In genomic region chr4:1164444-1164843, GRCh38 we compare ENCODE assay signal across 28 cellular contexts. TPM values are rescaled to one million over a fixed set of nuclear protein-coding genes. Genes with fewer than 3 reads are reported as not detected.
"Had no signal": no experiment of that assay in that cellular context is flagged by ENCODE, and none has a peak within 500 bp of the region (broad histone marks: within the 10 kb centered on the region; RNA-seq: fewer than 3 reads in every experiment).

No MANE protein-coding gene starts in this region.

- DNase-seq: activated CD4-positive, alpha-beta memory T cell treated with anti-CD3 and anti-CD28 coated beads for 36 hours; activated CD4-positive, alpha-beta T cell treated with anti-CD3 and anti-CD28 coated beads for 1 hour; activated CD4-positive, alpha-beta T cell treated with anti-CD3 and anti-CD28 coated beads, Interleukin-2, amount 10 ng/mL, durations not matched to agents 24 days and 14 days; activated CD8-positive, alpha-beta memory T cell treated with anti-CD3 and anti-CD28 coated beads for 24 hours; activated effector memory CD4-positive, alpha-beta T cell treated with anti-CD3 and anti-CD28 coated beads, Interleukin-2, amount 50 U/mL, for 16 hours; activated naive CD4-positive, alpha-beta T cell treated with Interleukin-2 at 50 U/mL for 16 hours; activated naive CD8-positive, alpha-beta T cell treated with anti-CD3 and anti-CD28 coated beads, Interleukin-2, amount 50 U/mL, for 24 hours; amniotic stem cell; body of pancreas; MG63; MV-4-11; NCI-H1105; NCI-H1436; NCI-H1694 treated with DMSO at 0.1 percent for 48 hours; NCI-H2029 treated with DMSO at 0.1 percent for 48 hours; NCI-H510A treated with DMSO at 0.1 percent for 48 hours; Peyer's patch; SHP77; SW 1271 had no signal

- H3K4me3 ChIP-seq: ascending aorta, body of pancreas, MG63, Peyer's patch, SJSA1 had no signal

- H3K36me3 Mint-ChIP-seq: activated CD4-positive, alpha-beta memory T cell treated with anti-CD3 and anti-CD28 coated beads for 36 hours; activated naive CD4-positive, alpha-beta T cell treated with anti-CD3 and anti-CD28 coated beads, Interleukin-2, amount 50 U/mL, for 72 hours; WTC11 had no signal

- H3K9me3 Mint-ChIP-seq: activated CD4-positive, alpha-beta memory T cell treated with anti-CD3 and anti-CD28 coated beads for 36 hours; activated CD4-positive, alpha-beta T cell treated with anti-CD3 and anti-CD28 coated beads, Interleukin-2, amount 10 ng/mL, durations not matched to agents 24 days and 14 days; activated naive CD4-positive, alpha-beta T cell treated with anti-CD3 and anti-CD28 coated beads, Interleukin-2, amount 50 U/mL, for 72 hours; activated naive CD8-positive, alpha-beta T cell treated with anti-CD3 and anti-CD28 coated beads, Interleukin-2, amount 50 U/mL, for 24 hours; activated T-helper 1 cell treated with anti-CD3 and anti-CD28 coated beads, Interleukin-12 subunit alpha, Interleukin-12 subunit beta, Interleukin-2, Interleukin-4 antibody, amounts not matched to agents 30 ng/mL and 10 ng/mL and 1 ng/mL, durations not matched to agents 14 hours and 24 hours and 36 hours; T-helper 2 cell treated with Interferon-gamma antibody and Interleukin-4, amounts not matched to agents 5 μg/mL and 100 μg/mL, for 36 hours had no signal

- ATAC-seq: activated naive CD4-positive, alpha-beta T cell treated with anti-CD3 and anti-CD28 coated beads, Interleukin-2, amount 50 U/mL, for 72 hours; activated naive CD8-positive, alpha-beta T cell treated with anti-CD3 and anti-CD28 coated beads, Interleukin-2, amount 50 U/mL, for 24 hours; body of pancreas; SK-N-SH treated with all-trans-retinoic acid at 6 μM for 48 hours; WTC11 had no signal

- H3K4me2 ChIP-seq: KMS-11 had no signal

- H3K27me3 ChIP-seq: ascending aorta, body of pancreas, MG63, Peyer's patch, SJSA1 had no signal

- H3K27ac Mint-ChIP-seq: activated CD4-positive, alpha-beta memory T cell treated with anti-CD3 and anti-CD28 coated beads for 36 hours; activated CD4-positive, alpha-beta T cell treated with anti-CD3 and anti-CD28 coated beads, Interleukin-2, amount 10 ng/mL, durations not matched to agents 24 days and 14 days; activated naive CD8-positive, alpha-beta T cell treated with anti-CD3 and anti-CD28 coated beads, Interleukin-2, amount 50 U/mL, for 24 hours; activated T-helper 1 cell treated with anti-CD3 and anti-CD28 coated beads, Interleukin-12 subunit alpha, Interleukin-12 subunit beta, Interleukin-2, Interleukin-4 antibody, amounts not matched to agents 30 ng/mL and 10 ng/mL and 1 ng/mL, durations not matched to agents 14 hours and 24 hours and 36 hours; T-helper 2 cell treated with Interferon-gamma antibody and Interleukin-4, amounts not matched to agents 5 μg/mL and 100 μg/mL, for 36 hours; WTC11 had no signal

- H3K27ac ChIP-seq: ascending aorta, body of pancreas, KMS-11, Peyer's patch, RWPE1, SJSA1 had no signal

- H3K9ac ChIP-seq: KMS-11 had no signal

- H3K4me3 Mint-ChIP-seq: activated CD4-positive, alpha-beta memory T cell treated with anti-CD3 and anti-CD28 coated beads for 36 hours; activated CD4-positive, alpha-beta T cell treated with anti-CD3 and anti-CD28 coated beads, Interleukin-2, amount 10 ng/mL, durations not matched to agents 24 days and 14 days; activated naive CD8-positive, alpha-beta T cell treated with anti-CD3 and anti-CD28 coated beads, Interleukin-2, amount 50 U/mL, for 24 hours; activated T-helper 1 cell treated with anti-CD3 and anti-CD28 coated beads, Interleukin-12 subunit alpha, Interleukin-12 subunit beta, Interleukin-2, Interleukin-4 antibody, amounts not matched to agents 30 ng/mL and 10 ng/mL and 1 ng/mL, durations not matched to agents 14 hours and 24 hours and 36 hours; T-helper 2 cell treated with Interferon-gamma antibody and Interleukin-4, amounts not matched to agents 5 μg/mL and 100 μg/mL, for 36 hours; WTC11 had no signal

RNA-seq across cellular contexts. Expression of gene RNF212, which starts 51.1 kb away (rescaled TPM):
- total RNA-seq: ascending aorta, SJSA1 had no signal
